In the genomic region with DNA sequence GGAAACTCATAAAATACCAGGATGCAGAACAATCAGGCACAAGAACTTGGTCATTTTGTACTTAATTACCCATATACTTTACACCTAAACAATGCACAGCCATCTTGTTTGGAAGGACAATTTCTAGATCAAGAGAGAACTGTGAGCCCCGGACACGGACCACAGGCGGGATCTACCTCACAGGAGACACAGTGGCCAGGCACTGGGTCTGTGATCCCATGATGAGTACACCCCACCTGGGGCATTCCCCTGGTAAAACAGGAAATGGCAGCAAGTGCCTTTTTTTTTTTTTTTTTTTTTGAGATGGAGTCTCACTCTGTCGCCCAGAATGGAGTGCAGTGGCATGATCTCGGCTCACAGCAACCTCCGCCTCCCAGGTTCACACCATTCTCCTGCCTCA, we compare ENCODE assay signal across 15 cellular contexts. TPM values are rescaled to one million over a fixed set of nuclear protein-coding genes. Genes with fewer than 3 reads are reported as not detected.
A peak's percentile ranks its signal among the peaks of the same experiment; 100 is the strongest.
DNase-seq lines count a peak whose midpoint lies in the region; ATAC-seq, FAIRE-seq and TF ChIP-seq lines count a peak whose summit lies in the region.
"Had no signal": no experiment of that assay in that cellular context is flagged by ENCODE, and none has a peak within 500 bp of the region (broad histone marks: within the 10 kb centered on the region; RNA-seq: fewer than 3 reads in every experiment).

No MANE protein-coding gene starts in this region.

- H3K9me3 ChIP-seq in AG04450 (ENCODE audit: control insufficient read depth, insufficient read depth, low read length) (no peaks in the 10 kb centered on the region; the same call in 1 of the 2 replicates), SJSA1 (replicated peaks) (no peaks in the 10 kb centered on the region), upper lobe of left lung (no peaks in the 10 kb centered on the region)

- H3K27ac ChIP-seq in 22Rv1: peak overlapping the region; percentile 2; the same call in 1 of the 2 replicates
- peak overlapping the region; percentile 39 for H3K27ac ChIP-seq in AG04450 (ENCODE audit: low read depth, low read length)
- peak overlapping the region; percentile 42 for H3K27ac ChIP-seq in SJSA1
- no peak overlapping the region for H3K27ac ChIP-seq in upper lobe of left lung
- H3K27ac ChIP-seq: BLaER1 treated with 17β-estradiol and CSF1 and Interleukin-3, amounts not matched to agents 10 nM and 100 nM had no signal

- H3K27me3 ChIP-seq in AG04450 (ENCODE audit: control insufficient read depth, insufficient read depth, low read length): no peaks in the 10 kb centered on the region
- H3K27me3 ChIP-seq in SJSA1 (replicated peaks): no peaks in the 10 kb centered on the region
- no peaks in the 10 kb centered on the region for H3K27me3 ChIP-seq in upper lobe of left lung
- H3K27me3 ChIP-seq: BLaER1 treated with 17β-estradiol and CSF1 and Interleukin-3, amounts not matched to agents 10 nM and 100 nM had no signal

- H3K36me3 ChIP-seq in SJSA1 (peaks cover 65% of the 10 kb centered on the region), upper lobe of left lung (peaks cover 32 to 86% (median 68%) of the 10 kb centered on the region in 4 donors)

- 94% methylated on average over 6 of the region's 6 CpGs for WGBS in upper lobe of left lung, 2 donors

- peak; percentile 36 for ATAC-seq in esophagus mucosa
- ATAC-seq in upper lobe of left lung (ENCODE audit: low FRiP score in 2 of 2): no peak

- no peak for TF ChIP-seq POLR2A in upper lobe of left lung (IDR thresholded peaks at IDR 0.05)

- FAIRE-seq in frontal cortex (lab: Jason Lieb, UNC): no peak
- FAIRE-seq: H1 had no signal

- TF ChIP-seq CTCF in 22Rv1 (IDR thresholded peaks at IDR 0.05): no peak
- TF ChIP-seq CTCF in AG04450 (IDR thresholded peaks at IDR 0.05; ENCODE audit: low read depth, low read length): no peak
- TF ChIP-seq CTCF in upper lobe of left lung (IDR thresholded peaks at IDR 0.05): no peak

- H3K4me3 ChIP-seq in AG04450 (ENCODE audit: low read depth, low read length) (no peak overlapping the region), SJSA1 (no peak overlapping the region), upper lobe of left lung (no peak overlapping the region)
- H3K4me3 ChIP-seq: BLaER1 treated with 17β-estradiol and CSF1 and Interleukin-3, amounts not matched to agents 10 nM and 100 nM had no signal

- CTCF ChIA-PET in AG04450 (lab: Charles Lee): no interaction called here

- DNase-seq in AG04450 (ENCODE audit: low read depth, low spot score) (no peak), SJSA1 (ENCODE audit: low read depth in 1 of 2, low spot score in 2 of 2) (no peak), frontal cortex (ENCODE audit: low spot score in 2 of 2) (no peak), upper lobe of left lung (no peak), NK-92 (lab: John Stamatoyannopoulos, UW; ENCODE audit: unreplicated experiment) (no peak)
- DNase-seq: DMS 273 treated with DMSO at 0.1 percent for 48 hours, Karpas-422, NCI-H1417 treated with DMSO at 0.1 percent for 48 hours, NCI-H2029 treated with DMSO at 0.1 percent for 48 hours, NCI-H510A, SIG-M5 had no signal

- TF ChIP-seq EP300 in upper lobe of left lung (IDR thresholded peaks at IDR 0.05): no peak

- H3K4me1 ChIP-seq in SJSA1 (replicated peaks): peaks cover 26% of the 10 kb centered on the region
- H3K4me1 ChIP-seq in upper lobe of left lung: no peaks in the 10 kb centered on the region

- POLR2A ChIA-PET in AG04450 (lab: Yijun Ruan, JAX): no interaction called here

RNA-seq across cellular contexts. Expression of gene GOLGA3, which starts 15.2 kb away (rescaled TPM):
- 22.6 and 28.0 TPM in 2 replicates for polyA plus RNA-seq in AG04450 (2011; rRNA removed)
- polyA minus RNA-seq in AG04450 (2011; rRNA and poly(A)+ RNA removed): 78.1 and 103 TPM in 2 replicates
- 52.8 and 71.1 TPM in 2 replicates for total RNA-seq in SJSA1 (2014; rRNA removed; shearing (Covaris generic))
- total RNA-seq in esophagus mucosa (31.2 TPM), frontal cortex (50.5 TPM), upper lobe of left lung (100 to 1,000 TPM in 1 of 6 donors, 10 to 100 TPM in 5; 53.8 to 116 (median 77.9) TPM)

RNA-seq across cellular contexts. Expression of gene ANKLE2, which starts 51.8 kb away (rescaled TPM):
- 55.7 and 65.6 TPM in 2 replicates for polyA plus RNA-seq in AG04450 (2011; rRNA removed)
- 198 and 272 TPM in 2 replicates for polyA minus RNA-seq in AG04450 (2011; rRNA and poly(A)+ RNA removed)
- total RNA-seq in SJSA1 (2014; rRNA removed; shearing (Covaris generic)): 64.0 and 72.6 TPM in 2 replicates
- total RNA-seq in esophagus mucosa (35.8 TPM), frontal cortex (44.8 TPM), upper lobe of left lung (100 to 1,000 TPM in 2 of 6 donors, 10 to 100 TPM in 4; 44.3 to 153 (median 78.0) TPM)

Comparison
In these comparisons a context has a peak if more than half of its experiments do, and no peak if none do; other contexts are left out.
1. H3K27ac ChIP-seq: peak in 22Rv1 (single experiment), AG04450 (single experiment) and SJSA1 (single experiment); none in upper lobe of left lung (0 of 4).